In the genomic region with DNA sequence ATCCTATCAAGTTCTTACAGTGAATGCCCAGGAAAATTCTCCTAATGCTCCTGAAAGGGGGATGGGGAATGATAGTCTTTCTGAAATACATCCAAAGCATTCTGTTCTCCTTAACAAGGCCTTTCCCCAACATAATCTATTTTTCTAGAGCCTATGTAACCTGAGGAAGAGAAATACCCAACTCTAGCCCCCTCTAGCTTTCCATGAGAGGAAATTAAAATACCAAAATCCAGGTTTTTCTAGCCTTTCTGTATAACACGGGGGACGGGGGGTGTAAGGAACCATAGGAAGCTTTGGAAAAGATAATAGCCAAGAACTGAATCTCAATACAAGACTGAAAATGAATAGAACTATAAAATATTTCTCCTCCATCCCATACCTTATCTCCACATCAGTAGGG, we compare ENCODE assay signal across 17 cellular contexts.
DNase-seq lines count a peak whose midpoint lies in the region; ATAC-seq and TF ChIP-seq lines count a peak whose summit lies in the region.
"Had no signal": no experiment of that assay in that cellular context is flagged by ENCODE, and none has a peak within 500 bp of the region (broad histone marks: within the 10 kb centered on the region; RNA-seq: fewer than 3 reads in every experiment).

No MANE protein-coding gene starts in this region.

- H3K56ac ChIP-seq in mesendoderm (ENCODE audit: low read length) = no peak overlapping the region

- H4K20me1 ChIP-seq in DOHH2 (ENCODE audit: control insufficient read depth, insufficient read depth, low read depth, low read length) (no peaks in the 10 kb centered on the region), OCI-LY7 (ENCODE audit: insufficient read depth, low read length) (no peaks in the 10 kb centered on the region)
- H4K20me1 ChIP-seq: BLaER1 treated with 17β-estradiol and CSF1 and Interleukin-3, amounts not matched to agents 10 nM and 100 nM had no signal

- no peak overlapping the region for H2BK5ac ChIP-seq in mesendoderm (ENCODE audit: low read length)

- no peak overlapping the region for H3K27ac Mint-ChIP-seq in chondrocyte (ENCODE audit: unreplicated experiment)
- H3K27ac Mint-ChIP-seq: CD4-positive, CD25-positive, alpha-beta regulatory T cell; HFFc6 had no signal

- H2AFZ ChIP-seq in OCI-LY7 (ENCODE audit: low read length) = peak overlapping the region; percentile 19; the same call in 1 of the 2 replicates
- H2AFZ ChIP-seq: GM23248 had no signal

- no peak overlapping the region for H4K5ac ChIP-seq in mesendoderm (ENCODE audit: low read length)

- no peak overlapping the region for H3K4me3 Mint-ChIP-seq in chondrocyte (ENCODE audit: unreplicated experiment)
- H3K4me3 Mint-ChIP-seq: CD4-positive, CD25-positive, alpha-beta regulatory T cell; HFFc6 had no signal

- no peak overlapping the region for H3K18ac ChIP-seq in mesendoderm (ENCODE audit: low read length)

- no peak overlapping the region for H3K23ac ChIP-seq in mesendoderm (ENCODE audit: low read length)

- H4K8ac ChIP-seq in mesendoderm (ENCODE audit: low read depth, low read length) = no peak overlapping the region

- H3K4me1 ChIP-seq in DOHH2 (ENCODE audit: control insufficient read depth, low read length) = peaks cover 37% of the 10 kb centered on the region
- H3K4me1 ChIP-seq in OCI-LY7 (ENCODE audit: insufficient read depth, low read length, poor library complexity, severe bottlenecking) = peaks cover 39% of the 10 kb centered on the region
- H3K4me1 ChIP-seq in mesendoderm (ENCODE audit: control insufficient read depth, low read depth, low read length) = no peaks in the 10 kb centered on the region
- H3K4me1 ChIP-seq: BLaER1 treated with 17β-estradiol and CSF1 and Interleukin-3, amounts not matched to agents 10 nM and 100 nM had no signal

- H3K36me3 ChIP-seq in DOHH2 (ENCODE audit: control insufficient read depth, low read length) = peaks cover 20% of the 10 kb centered on the region
- H3K36me3 ChIP-seq in OCI-LY7 (ENCODE audit: insufficient read depth, low read length) = peaks cover 25% of the 10 kb centered on the region
- H3K36me3 ChIP-seq in mesendoderm (ENCODE audit: control insufficient read depth, insufficient read depth, low read length) = no peaks in the 10 kb centered on the region
- H3K36me3 ChIP-seq: BLaER1 treated with 17β-estradiol and CSF1 and Interleukin-3, amounts not matched to agents 10 nM and 100 nM; HAP-1 had no signal

- H3K9ac ChIP-seq in mesendoderm (ENCODE audit: low read length) = no peak overlapping the region
- H3K9ac ChIP-seq: BLaER1 treated with 17β-estradiol and CSF1 and Interleukin-3, amounts not matched to agents 10 nM and 100 nM; GM23248 had no signal

- DNase-seq in OCI-LY7 (ENCODE audit: low spot score) (no peak), chondrocyte (ENCODE audit: low spot score) (no peak), mesendoderm (peak; percentile 22), NCI-H2029 (lab: John Stamatoyannopoulos, UW) (no peak), activated T-cell treated with anti-CD3 and anti-CD28 coated beads for 4 hours (no peak)
- DNase-seq: 8988T; AML-193; CD4-positive, CD25-positive, alpha-beta regulatory T cell; DMS53; GM23248; HFFc6 had no signal

- POLR2A ChIA-PET in OCI-LY7 (lab: Charles Lee) = interaction anchor here (0.6 to 1.7 kb wide), 5 partner anchors 13 to 181 kb away, joined by 3 to 5 read pairs (median 4); no protein-coding TSS in a partner anchor

- no peaks in the 10 kb centered on the region for H3K79me1 ChIP-seq in mesendoderm (ENCODE audit: low read length)

- H3K27me3 Mint-ChIP-seq in chondrocyte (ENCODE audit: low read depth) = no peaks in the 10 kb centered on the region
- H3K27me3 Mint-ChIP-seq: CD4-positive, CD25-positive, alpha-beta regulatory T cell had no signal

- H3K9me2 ChIP-seq in DOHH2 (replicated peaks; ENCODE audit: control insufficient read depth, low read length) = no peaks in the 10 kb centered on the region
- no peaks in the 10 kb centered on the region for H3K9me2 ChIP-seq in OCI-LY7 (ENCODE audit: insufficient read depth, low read length)

- H3K4ac ChIP-seq in mesendoderm (ENCODE audit: low read depth, low read length) = no peak overlapping the region

- H3K4me3 ChIP-seq in DOHH2 (ENCODE audit: low read length) = no peak overlapping the region
- no peak overlapping the region for H3K4me3 ChIP-seq in OCI-LY7 (ENCODE audit: low read depth, low read length, poor library complexity, severe bottlenecking)
- H3K4me3 ChIP-seq in mesendoderm (ENCODE audit: low read length) = no peak overlapping the region
- H3K4me3 ChIP-seq: BLaER1 treated with 17β-estradiol and CSF1 and Interleukin-3, amounts not matched to agents 10 nM and 100 nM; GM12878; GM23248; HAP-1 had no signal

- H3K27ac ChIP-seq in DOHH2 (ENCODE audit: low read depth, low read length) (no peak overlapping the region), OCI-LY7 (ENCODE audit: low read depth, low read length, poor library complexity, severe bottlenecking) (no peak overlapping the region), mesendoderm (ENCODE audit: low read depth, low read length) (no peak overlapping the region)
- H3K27ac ChIP-seq: BLaER1 treated with 17β-estradiol and CSF1 and Interleukin-3, amounts not matched to agents 10 nM and 100 nM; GM23248 had no signal

- CTCF ChIA-PET in OCI-LY7 (lab: Charles Lee; ENCODE audit: unreplicated experiment) = no interaction called here

- H3K9me3 Mint-ChIP-seq in chondrocyte (ENCODE audit: low read depth) = peaks cover 2% of the 10 kb centered on the region
- H3K9me3 Mint-ChIP-seq: HFFc6 had no signal

- H3K4me1 Mint-ChIP-seq in chondrocyte (ENCODE audit: low read depth) = no peaks in the 10 kb centered on the region
- H3K4me1 Mint-ChIP-seq: CD4-positive, CD25-positive, alpha-beta regulatory T cell had no signal

- H3K27me3 ChIP-seq in DOHH2 (ENCODE audit: control insufficient read depth, low read length) = no peaks in the 10 kb centered on the region
- no peaks in the 10 kb centered on the region for H3K27me3 ChIP-seq in mesendoderm (ENCODE audit: insufficient read depth, low read length, poor library complexity)
- H3K27me3 ChIP-seq: BLaER1 treated with 17β-estradiol and CSF1 and Interleukin-3, amounts not matched to agents 10 nM and 100 nM had no signal

- H3K79me2 ChIP-seq in DOHH2 (ENCODE audit: control insufficient read depth, low read length) (no peaks in the 10 kb centered on the region), OCI-LY7 (ENCODE audit: insufficient read depth, low read depth, low read length) (no peaks in the 10 kb centered on the region), mesendoderm (ENCODE audit: control insufficient read depth, insufficient read depth, low read length) (no peaks in the 10 kb centered on the region)

- H2BK120ac ChIP-seq in mesendoderm (ENCODE audit: low read depth, low read length) = no peak overlapping the region

- H2AK5ac ChIP-seq in mesendoderm (ENCODE audit: low read length) = no peak overlapping the region

- no CpG with 5 or more reads among the region's 2 CpGs for WGBS in mesendoderm (ENCODE audit: extremely low coverage, insufficient coverage, low lambda C conversion rate)

- BruUV-seq in OCI-LY7 (replicated peaks; lab: Mats Ljungman, UMichigan) = no TSS peak

- ATAC-seq in GM18520 (IDR thresholded peaks at IDR 0.05; ENCODE audit: unreplicated experiment) = no peak
- ATAC-seq: GM12878, HepG2 had no signal

- peak; percentile 7 for TF ChIP-seq CTCF in DOHH2 (IDR thresholded peaks at IDR 0.05; ENCODE audit: low read depth, low read length, poor library complexity, severe bottlenecking)
- TF ChIP-seq CTCF in OCI-LY7 (conservative IDR thresholded peaks at IDR 0.05; ENCODE audit: low read length) = peak; percentile 54
- peak; percentile 7 for TF ChIP-seq CTCF in chondrocyte (IDR thresholded peaks at IDR 0.05)

- H3K4me2 ChIP-seq in DOHH2 (ENCODE audit: low read length) (no peak overlapping the region), OCI-LY7 (ENCODE audit: low read length) (no peak overlapping the region), mesendoderm (ENCODE audit: low read length) (no peak overlapping the region)
- H3K4me2 ChIP-seq: BLaER1 treated with 17β-estradiol and CSF1 and Interleukin-3, amounts not matched to agents 10 nM and 100 nM had no signal

- intact Hi-C loops in OCI-LY7 (cut with micrococcal nuclease; ENCODE audit: unreplicated experiment) = loop anchor here (5.0 kb wide), 1 partner anchor 399 kb away; no protein-coding TSS in a partner anchor

- H3K36me3 Mint-ChIP-seq in chondrocyte (ENCODE audit: low read depth) = no peaks in the 10 kb centered on the region
- H3K36me3 Mint-ChIP-seq: CD4-positive, CD25-positive, alpha-beta regulatory T cell had no signal

- no peaks in the 10 kb centered on the region for H3F3A ChIP-seq in DOHH2 (ENCODE audit: control insufficient read depth, insufficient read depth)

- H2BK15ac ChIP-seq in mesendoderm (replicated peaks; ENCODE audit: low read depth) = no peak overlapping the region

- peaks cover 7% of the 10 kb centered on the region; the same call in 1 of the 2 replicates for H3K9me3 ChIP-seq in DOHH2 (ENCODE audit: control insufficient read depth, insufficient read depth, low read length)
- peaks cover 41% of the 10 kb centered on the region; the same call in 1 of the 2 replicates for H3K9me3 ChIP-seq in OCI-LY7 (ENCODE audit: low read length)
- H3K9me3 ChIP-seq: BLaER1 treated with 17β-estradiol and CSF1 and Interleukin-3, amounts not matched to agents 10 nM and 100 nM; HAP-1 had no signal
